ENCODE assay signal across 13 cellular contexts in genomic region chr19:44757057-44757734, GRCh38. TPM values are rescaled to one million over a fixed set of nuclear protein-coding genes. Genes with fewer than 3 reads are reported as not detected.
DNase-seq lines count a peak whose midpoint lies in the region; ATAC-seq and TF ChIP-seq lines count a peak whose summit lies in the region.
"Had no signal": no experiment of that assay in that cellular context is flagged by ENCODE, and none has a peak within 500 bp of the region (broad histone marks: within the 10 kb centered on the region; RNA-seq: fewer than 3 reads in every experiment).

No MANE protein-coding gene starts in this region.

- H3K4me1 Mint-ChIP-seq in CD4-positive, alpha-beta memory T cell = peaks cover 26 to 62% (median 38%) of the 10 kb centered on the region in 4 donors
- H3K4me1 Mint-ChIP-seq in progenitor cell of endocrine pancreas (ENCODE audit: low read depth) = peaks cover 18% of the 10 kb centered on the region
- H3K4me1 Mint-ChIP-seq in activated CD8-positive, alpha-beta memory T cell treated with anti-CD3 and anti-CD28 coated beads, Interleukin-2, amount 10 ng/mL, durations not matched to agents 7 days and 5 days = peaks cover 64% of the 10 kb centered on the region

- H3K9me3 Mint-ChIP-seq in CD4-positive, alpha-beta memory T cell = no peaks in the 10 kb centered on the region
- no peaks in the 10 kb centered on the region for H3K9me3 Mint-ChIP-seq in progenitor cell of endocrine pancreas (ENCODE audit: low read depth)
- H3K9me3 Mint-ChIP-seq in activated CD8-positive, alpha-beta memory T cell treated with anti-CD3 and anti-CD28 coated beads, Interleukin-2, amount 10 ng/mL, durations not matched to agents 7 days and 5 days (ENCODE audit: low read depth) = no peaks in the 10 kb centered on the region

- H3K27ac ChIP-seq in CD4-positive, alpha-beta memory T cell (ENCODE audit: low read depth, low read length) = peak overlapping the region; percentile 95
- H3K27ac ChIP-seq in body of pancreas = peak overlapping the region; percentile 63 to 98 (median 92)

- DNase-seq in CD4-positive, alpha-beta memory T cell = peak in 1 of 5 donors; percentile 28
- peak; percentile 55 to 78 (median 64) for DNase-seq in body of pancreas
- DNase-seq in progenitor cell of endocrine pancreas (ENCODE audit: low spot score, unreplicated experiment) = peak; percentile 30
- no peak for DNase-seq in NCI-H1048 (lab: John Stamatoyannopoulos, UW)
- DNase-seq in activated CD8-positive, alpha-beta memory T cell treated with anti-CD3 and anti-CD28 coated beads, Interleukin-2, amount 10 ng/mL, durations not matched to agents 7 days and 5 days = no peak
- no peak for DNase-seq in HuH-7 (ENCODE audit: low spot score)
- DNase-seq in GF-D8 (lab: John Stamatoyannopoulos, UW) = no peak
- DNase-seq: cerebellar nuclear complex; DMS53; MV-4-11; stimulated activated CD4-positive, alpha-beta T cell treated with anti-CD3 and anti-CD28 coated beads, Interleukin-12 subunit alpha, Interleukin-12 subunit beta, amount 100 ng/mL, for 4 hours; T1000 had no signal

- POLR2A ChIA-PET in CD4-positive, alpha-beta memory T cell (lab: Charles Lee; ENCODE audit: partially characterized antibody) = no interaction called here

- peaks cover 32% of the 10 kb centered on the region for H3K36me3 ChIP-seq in CD4-positive, alpha-beta memory T cell (ENCODE audit: insufficient read depth, low read length)
- peaks cover 0 to 12% of the 10 kb centered on the region in 2 donors for H3K36me3 ChIP-seq in body of pancreas (replicated peaks in 1 of 2; ENCODE audit: insufficient read depth in 1 of 2, low read depth in 2 of 2)

- intact Hi-C loops in CD4-positive, alpha-beta memory T cell (cut with micrococcal nuclease) = no loop called here
- intact Hi-C loops in body of pancreas (cut with DNase I) = no loop called here

- ATAC-seq in body of pancreas = peak; percentile 22
- no peak for ATAC-seq in activated CD8-positive, alpha-beta memory T cell treated with anti-CD3 and anti-CD28 coated beads, Interleukin-2, amount 10 ng/mL, durations not matched to agents 7 days and 5 days

- H3K27me3 Mint-ChIP-seq in CD4-positive, alpha-beta memory T cell = no peaks in the 10 kb centered on the region
- H3K27me3 Mint-ChIP-seq in progenitor cell of endocrine pancreas = peaks cover 48% of the 10 kb centered on the region
- H3K27me3 Mint-ChIP-seq in activated CD8-positive, alpha-beta memory T cell treated with anti-CD3 and anti-CD28 coated beads, Interleukin-2, amount 10 ng/mL, durations not matched to agents 7 days and 5 days = no peaks in the 10 kb centered on the region

- H3K4me3 ChIP-seq in CD4-positive, alpha-beta memory T cell (ENCODE audit: low read length in 2 of 2) = no peak overlapping the region
- no peak overlapping the region for H3K4me3 ChIP-seq in body of pancreas
- H3K4me3 ChIP-seq in iPS-11a (ENCODE audit: low read depth, low read length) = peak overlapping the region; percentile 58

- 53 to 56% methylated on average over 17 to 53 of the region's 53 CpGs for WGBS in body of pancreas, 2 donors

- peaks cover 43% of the 10 kb centered on the region for H3K4me1 ChIP-seq in CD4-positive, alpha-beta memory T cell (ENCODE audit: insufficient read depth, low read length)
- peaks cover 48% of the 10 kb centered on the region for H3K4me1 ChIP-seq in body of pancreas

- peak in 2 of 3 donors; percentile 38 to 44 for TF ChIP-seq POLR2A in body of pancreas (IDR thresholded peaks at IDR 0.05)

- no peaks in the 10 kb centered on the region for H3K9me3 ChIP-seq in CD4-positive, alpha-beta memory T cell (ENCODE audit: control insufficient read depth in 1 of 2, low read length in 2 of 2)
- H3K9me3 ChIP-seq in body of pancreas = no peaks in the 10 kb centered on the region

- CTCF ChIA-PET in CD4-positive, alpha-beta memory T cell (lab: Charles Lee; ENCODE audit: partially characterized antibody) = interaction anchor here (1.3 kb wide), 1 partner anchor 34 kb away, joined by 5 read pairs; no protein-coding TSS in a partner anchor
- CTCF ChIA-PET in activated CD8-positive, alpha-beta memory T cell treated with anti-CD3 and anti-CD28 coated beads, Interleukin-2, amount 10 ng/mL, durations not matched to agents 7 days and 5 days (lab: Charles Lee) = interaction anchor here (0.7 kb wide), 1 partner anchor 8 kb away, joined by 4 read pairs; no protein-coding TSS in a partner anchor

- H3K27me3 ChIP-seq in CD4-positive, alpha-beta memory T cell (ENCODE audit: insufficient read depth, low read length) = no peaks in the 10 kb centered on the region
- H3K27me3 ChIP-seq in body of pancreas = no peaks in the 10 kb centered on the region

- TF ChIP-seq CTCF in body of pancreas (IDR thresholded peaks at IDR 0.05) = no peak
- TF ChIP-seq CTCF in progenitor cell of endocrine pancreas (IDR thresholded peaks at IDR 0.05; ENCODE audit: unreplicated experiment) = no peak

- peak overlapping the region in 1 of 7 donors; percentile 81 for H3K27ac Mint-ChIP-seq in CD4-positive, alpha-beta memory T cell
- peak overlapping the region; percentile 91 for H3K27ac Mint-ChIP-seq in progenitor cell of endocrine pancreas
- H3K27ac Mint-ChIP-seq in activated CD8-positive, alpha-beta memory T cell treated with anti-CD3 and anti-CD28 coated beads, Interleukin-2, amount 10 ng/mL, durations not matched to agents 7 days and 5 days = no peak overlapping the region

- H3K36me3 Mint-ChIP-seq in CD4-positive, alpha-beta memory T cell = peaks cover 23 to 46% of the 10 kb centered on the region in 2 donors
- no peaks in the 10 kb centered on the region for H3K36me3 Mint-ChIP-seq in progenitor cell of endocrine pancreas (ENCODE audit: insufficient read depth)
- peaks cover 54% of the 10 kb centered on the region for H3K36me3 Mint-ChIP-seq in activated CD8-positive, alpha-beta memory T cell treated with anti-CD3 and anti-CD28 coated beads, Interleukin-2, amount 10 ng/mL, durations not matched to agents 7 days and 5 days

- H3K4me3 Mint-ChIP-seq in CD4-positive, alpha-beta memory T cell = no peak overlapping the region
- peak overlapping the region; percentile 79 for H3K4me3 Mint-ChIP-seq in progenitor cell of endocrine pancreas (ENCODE audit: low read depth)
- H3K4me3 Mint-ChIP-seq in activated CD8-positive, alpha-beta memory T cell treated with anti-CD3 and anti-CD28 coated beads, Interleukin-2, amount 10 ng/mL, durations not matched to agents 7 days and 5 days = no peak overlapping the region

RNA-seq across cellular contexts. Expression of gene BCL3, which starts 8.7 kb away (rescaled TPM):
- 10 to 100 TPM; 10.9 to 11.8 TPM for total RNA-seq in CD4-positive, alpha-beta memory T cell
- polyA plus RNA-seq in CD4-positive, alpha-beta memory T cell = 10 to 100 TPM in 1 of 2 donors, 1 to 10 TPM in 1; 3.9 to 15.0 TPM
- 10 to 100 TPM; 26.2 to 72.5 TPM for total RNA-seq in body of pancreas
- total RNA-seq in progenitor cell of endocrine pancreas = 2.9 and 3.8 TPM in 2 replicates
- 10 to 100 TPM; 56.3 to 60.3 TPM for total RNA-seq in activated CD8-positive, alpha-beta memory T cell treated with anti-CD3 and anti-CD28 coated beads, Interleukin-2, amount 10 ng/mL, durations not matched to agents 7 days and 5 days

RNA-seq across cellular contexts. Expression of gene CBLC, which starts 20.5 kb away (rescaled TPM):
- not detected for total RNA-seq in CD4-positive, alpha-beta memory T cell
- polyA plus RNA-seq in CD4-positive, alpha-beta memory T cell = not detected
- total RNA-seq in body of pancreas = 10 to 100 TPM; 18.5 to 23.6 TPM
- total RNA-seq in progenitor cell of endocrine pancreas = 15.4 and 16.2 TPM in 2 replicates
- total RNA-seq in activated CD8-positive, alpha-beta memory T cell treated with anti-CD3 and anti-CD28 coated beads, Interleukin-2, amount 10 ng/mL, durations not matched to agents 7 days and 5 days = not detected

RNA-seq across cellular contexts. Expression of gene BCAM, which starts 51.7 kb away (rescaled TPM):
- not detected for total RNA-seq in CD4-positive, alpha-beta memory T cell
- polyA plus RNA-seq in CD4-positive, alpha-beta memory T cell = not detected
- 10 to 100 TPM; 89.2 to 89.3 TPM for total RNA-seq in body of pancreas
- 197 and 211 TPM in 2 replicates for total RNA-seq in progenitor cell of endocrine pancreas
- not detected for total RNA-seq in activated CD8-positive, alpha-beta memory T cell treated with anti-CD3 and anti-CD28 coated beads, Interleukin-2, amount 10 ng/mL, durations not matched to agents 7 days and 5 days

RNA-seq across cellular contexts. Expression of gene CEACAM16, which starts 58.2 kb away (rescaled TPM):
- total RNA-seq in CD4-positive, alpha-beta memory T cell = not detected
- polyA plus RNA-seq in CD4-positive, alpha-beta memory T cell = not detected
- total RNA-seq in body of pancreas (1 to 10 TPM in 1 of 2 donors, under 1 TPM in 1; 0.33 to 1.3 TPM), progenitor cell of endocrine pancreas (not detected in 2 replicates)
- not detected for total RNA-seq in activated CD8-positive, alpha-beta memory T cell treated with anti-CD3 and anti-CD28 coated beads, Interleukin-2, amount 10 ng/mL, durations not matched to agents 7 days and 5 days

Comparison
In these comparisons a context has a peak if more than half of its experiments do, and no peak if none do; other contexts are left out.
1. DNase-seq: peak in body of pancreas (4 of 4) and progenitor cell of endocrine pancreas (single experiment); none in NCI-H1048 (single experiment), activated CD8-positive, alpha-beta memory T cell treated with anti-CD3 and anti-CD28 coated beads, Interleukin-2, amount 10 ng/mL, durations not matched to agents 7 days and 5 days (single experiment), HuH-7 (single experiment) and GF-D8 (single experiment).
2. RNA of gene CBLC, which starts 20.5 kb away (total RNA-seq): 18.5 to 23.6 TPM in body of pancreas and 15.4 to 16.2 TPM in progenitor cell of endocrine pancreas; not detected in CD4-positive, alpha-beta memory T cell and not detected in activated CD8-positive, alpha-beta memory T cell treated with anti-CD3 and anti-CD28 coated beads, Interleukin-2, amount 10 ng/mL, durations not matched to agents 7 days and 5 days; every median in the first group is over 10 times any median in the second.
3. RNA of gene BCAM, which starts 51.7 kb away (total RNA-seq): 197 to 211 TPM in progenitor cell of endocrine pancreas and 89.2 to 89.3 TPM in body of pancreas; not detected in CD4-positive, alpha-beta memory T cell and not detected in activated CD8-positive, alpha-beta memory T cell treated with anti-CD3 and anti-CD28 coated beads, Interleukin-2, amount 10 ng/mL, durations not matched to agents 7 days and 5 days; every median in the first group is over 10 times any median in the second.